ENCODE assay signal across 26 cellular contexts in genomic region chr10:1170867-1171180, GRCh38.
"Had no signal": no experiment of that assay in that cellular context is flagged by ENCODE, and none has a peak within 500 bp of the region (broad histone marks: within the 10 kb centered on the region; RNA-seq: fewer than 3 reads in every experiment).

No MANE protein-coding gene starts in this region.

- H3K27ac ChIP-seq: coronary artery, esophagus muscularis mucosa, foreskin keratinocyte, heart right ventricle, left lung, neutrophil, pancreas, skin epidermis, suprapubic skin, transverse colon, vagina had no signal

- DNase-seq: dermis blood vessel endothelial cell; effector memory CD4-positive, alpha-beta T cell; foreskin keratinocyte; heart right ventricle; left cardiac atrium; mesenchymal stem cell; naive B cell; nephron progenitor cell; stimulated activated CD4-positive, alpha-beta T cell treated with anti-CD3 and anti-CD28 coated beads, Interleukin-12 subunit alpha, Interleukin-12 subunit beta, amount 100 ng/mL, for 4 hours; stimulated activated CD4-positive, alpha-beta T cell treated with anti-CD3 and anti-CD28 coated beads, Interleukin-1b, Interleukin-23, amount 100 ng/mL, for 48 hours; stimulated activated CD4-positive, alpha-beta T cell treated with anti-CD3 and anti-CD28 coated beads, Interleukin-4, amount 100 ng/mL, for 1 hour; stimulated activated CD8-positive, alpha-beta memory T cell treated with anti-CD3 and anti-CD28 coated beads, Interleukin-4, amount 100 ng/mL, for 48 hours; stimulated activated naive CD4-positive, alpha-beta T cell; stimulated activated naive CD8-positive, alpha-beta T cell treated with anti-CD3 and anti-CD28 coated beads, Interleukin-15, amount 100 ng/mL, for 72 hours; transverse colon had no signal

- H3K9me3 ChIP-seq: esophagus muscularis mucosa, heart right ventricle, left lung, mucosa of descending colon, neutrophil, pancreas, suprapubic skin, transverse colon, vagina had no signal

- H3K36me3 ChIP-seq: esophagus muscularis mucosa, heart right ventricle, left lung, neutrophil, pancreas, suprapubic skin, transverse colon, vagina had no signal

- FAIRE-seq: endothelial cell of umbilical vein, islet of Langerhans, pancreas had no signal

- ATAC-seq: foreskin keratinocyte, heart right ventricle, left cardiac atrium, left lung, mucosa of descending colon, pancreas had no signal

- H3K4me1 ChIP-seq: esophagus muscularis mucosa, foreskin keratinocyte, heart right ventricle, left lung, pancreas, suprapubic skin, transverse colon, vagina had no signal

- H3K4me3 ChIP-seq: coronary artery, esophagus muscularis mucosa, heart right ventricle, left lung, mucosa of descending colon, pancreas, skin epidermis, suprapubic skin, transverse colon, vagina had no signal

- H3K27me3 ChIP-seq: foreskin keratinocyte, neutrophil, pancreas, transverse colon, vagina had no signal
